ENCODE assay signal across 1 cellular context in genomic region chr15:34973512-34973911, GRCh38.
TF ChIP-seq lines count a peak whose summit lies in the region.

No MANE protein-coding gene starts in this region.

TF ChIP-seq in K562, 482 proteins besides CTCF, POLR2A, EP300 and RAD21 (continued from another document):
- TF ChIP-seq ZNF140 (CRISPR knock-in tag; IDR thresholded peaks at IDR 0.05) (no peak), ZNF280B (CRISPR knock-in tag; IDR thresholded peaks at IDR 0.05) (no peak), SRSF9 (IDR thresholded peaks at IDR 0.05; ENCODE audit: borderline replicate concordance, low read depth, low read length) (no peak), HMGN3 (IDR thresholded peaks at IDR 0.05; ENCODE audit: borderline replicate concordance, extremely low read depth, insufficient read length, low read depth, low read length) (no peak), SRF (CRISPR knock-in tag; IDR thresholded peaks at IDR 0.05) (no peak), ZNF586 (CRISPR knock-in tag; conservative IDR thresholded peaks at IDR 0.05) (no peak), PBX2 (CRISPR knock-in tag; IDR thresholded peaks at IDR 0.05; ENCODE audit: low read depth) (no peak), PBX2 (tag; conservative IDR thresholded peaks at IDR 0.05; ENCODE audit: low read depth) (0 out of 2 replicates have a peak, but pooled peaks have one; percentile 6), NCOA2 (IDR thresholded peaks at IDR 0.05; ENCODE audit: partially characterized antibody in 2 of 2) (no peak), MEF2A (IDR thresholded peaks at IDR 0.05; ENCODE audit: control insufficient read depth, low read depth, low read length) (0 out of 2 replicates have a peak, but pooled peaks have one; percentile 44)
